ENCODE assay signal across 11 cellular contexts in genomic region chr11:125166347-125166841, GRCh38. TPM values are rescaled to one million over a fixed set of nuclear protein-coding genes. Genes with fewer than 3 reads are reported as not detected.
A peak's percentile ranks its signal among the peaks of the same experiment; 100 is the strongest.
DNase-seq lines count a peak whose midpoint lies in the region; ATAC-seq, FAIRE-seq and TF ChIP-seq lines count a peak whose summit lies in the region.
"Had no signal": no experiment of that assay in that cellular context is flagged by ENCODE, and none has a peak within 500 bp of the region (broad histone marks: within the 10 kb centered on the region; RNA-seq: fewer than 3 reads in every experiment).

No MANE protein-coding gene starts in this region.

- CTCF ChIA-PET in H1 (lab: Charles Lee; ENCODE audit: partially characterized antibody): interaction anchor here (0.5 to 13.4 kb wide), 11 partner anchors 14 to 267 kb away, joined by 3 to 123 read pairs (median 4); no protein-coding TSS in a partner anchor

- H4K8ac ChIP-seq in H1 (ENCODE audit: extremely low read depth, insufficient read depth, low read length): no peak overlapping the region

- POLR2A ChIA-PET in H1 (lab: Charles Lee; ENCODE audit: partially characterized antibody): interaction anchor here (0.6 to 3.1 kb wide), 7 partner anchors 10 to 264 kb away, joined by 3 to 15 read pairs (median 4); no protein-coding TSS in a partner anchor

- no peak overlapping the region for H2BK120ac ChIP-seq in H1 (replicated peaks; ENCODE audit: low read depth, low read length)

- H3K36me3 ChIP-seq in H1 (ENCODE audit: control insufficient read depth in 2 of 4, insufficient read depth in 4 of 4, low read length in 3 of 4): no peaks in the 10 kb centered on the region
- H3K36me3 ChIP-seq in muscle layer of colon (ENCODE audit: insufficient read depth, low read length): no peaks in the 10 kb centered on the region
- no peaks in the 10 kb centered on the region for H3K36me3 ChIP-seq in urinary bladder (ENCODE audit: insufficient read depth)

- TF ChIP-seq EP300 in H1 (IDR thresholded peaks at IDR 0.05; ENCODE audit: borderline replicate concordance in 1 of 2, low read depth in 2 of 2, low read length in 2 of 2): no peak

- peak overlapping the region; percentile 97 to 98 for H3K4me2 ChIP-seq in H1 (ENCODE audit: insufficient read depth in 1 of 2, low read depth in 2 of 2, low read length in 2 of 2)

- H2BK5ac ChIP-seq in H1 (ENCODE audit: low read depth, low read length): no peak overlapping the region

- DNase-seq in Right ventricle myocardium inferior (ENCODE audit: missing footprints) (no peak), cardiac septum (ENCODE audit: low spot score) (no peak), H1 (ENCODE audit: low read depth in 1 of 2, low spot score in 2 of 2) (peak in 1 of 2 experiments; percentile 64), COR-L47 (lab: John Stamatoyannopoulos, UW) (no peak)
- DNase-seq: DMS79 had no signal

- H3K23me2 ChIP-seq in H1 (ENCODE audit: low read depth, low read length): peaks cover 25% of the 10 kb centered on the region

- H2AFZ ChIP-seq in H1 (ENCODE audit: low read length): no peak overlapping the region

- H3K9ac ChIP-seq in H1 (replicated peaks in 1 of 4; ENCODE audit: extremely low read depth in 1 of 4, low read depth in 3 of 4, low read length in 3 of 4) (peak overlapping the region in 3 of 4 experiments; percentile 10 to 62 (median 19); a peak in 3 of 7 replicates), muscle layer of colon (ENCODE audit: low read length) (peak overlapping the region; percentile 37)

- H3K79me1 ChIP-seq in H1 (ENCODE audit: low read depth, low read length): no peaks in the 10 kb centered on the region

- H3K14ac ChIP-seq in H1 (ENCODE audit: insufficient read length): no peak overlapping the region

- H3K56ac ChIP-seq in H1 (replicated peaks; ENCODE audit: insufficient read length, low read depth, low read length): no peak overlapping the region

- peaks cover 14 to 47% (median 41%) of the 10 kb centered on the region in 4 experiments for H3K27me3 ChIP-seq in H1 (replicated peaks in 1 of 4; ENCODE audit: control insufficient read depth in 3 of 4, extremely low read depth in 1 of 4, insufficient read depth in 3 of 4, low read length in 3 of 4)
- no peaks in the 10 kb centered on the region for H3K27me3 ChIP-seq in muscle layer of colon (ENCODE audit: control insufficient read depth in 1 of 2, insufficient read depth in 2 of 2, low read length in 2 of 2)

- H4K20me1 ChIP-seq in H1 (replicated peaks in 1 of 2; ENCODE audit: control insufficient read depth in 1 of 2, insufficient read depth in 2 of 2, low read length in 2 of 2): no peaks in the 10 kb centered on the region

- H3K4me1 ChIP-seq in H1 (replicated peaks in 1 of 4; ENCODE audit: control insufficient read depth in 3 of 4, insufficient read depth in 4 of 4, low read length in 3 of 4) (peaks cover 28 to 59% (median 40%) of the 10 kb centered on the region in 4 experiments), muscle layer of colon (ENCODE audit: insufficient read depth, low read length) (peaks cover 40% of the 10 kb centered on the region), urinary bladder (ENCODE audit: insufficient read depth) (no peaks in the 10 kb centered on the region)

- no peak; a peak in 1 of 4 replicates for TF ChIP-seq RAD21 in H1 (IDR thresholded peaks at IDR 0.05 in 1 of 2, conservative IDR thresholded peaks at IDR 0.05 in 1 of 2; ENCODE audit: low read depth in 2 of 2, low read length in 2 of 2)

- TF ChIP-seq CTCF in H1 (IDR thresholded peaks at IDR 0.05; ENCODE audit: control extremely low read depth in 1 of 3, insufficient read depth in 1 of 3, low read depth in 1 of 3, low read length in 3 of 3): no peak

- H3K9me3 ChIP-seq in H1 (ENCODE audit: insufficient read depth in 2 of 2, low read depth in 1 of 2, low read length in 1 of 2) (no peaks in the 10 kb centered on the region), muscle layer of colon (ENCODE audit: low read length) (no peaks in the 10 kb centered on the region)

- H3K18ac ChIP-seq in H1 (ENCODE audit: extremely low read depth, low read length): peak overlapping the region; percentile 65

- no peak for FAIRE-seq in H1 (lab: Jason Lieb, UNC)

- H3K4me3 ChIP-seq in H1 (ENCODE audit: extremely low read depth in 1 of 4, insufficient read depth in 2 of 4, low read depth in 3 of 4, low read length in 4 of 4): peak overlapping the region; percentile 52 to 74 (median 60)
- H3K4me3 ChIP-seq in muscle layer of colon (ENCODE audit: low read depth in 1 of 2, low read length in 2 of 2): peak overlapping the region; percentile 65 to 66
- peak overlapping the region; percentile 73 for H3K4me3 ChIP-seq in urinary bladder (ENCODE audit: low read depth, low read length)

- H3K27ac ChIP-seq in H1 (ENCODE audit: low read depth, low read length): no peak overlapping the region
- peak overlapping the region; percentile 49 for H3K27ac ChIP-seq in muscle layer of colon (ENCODE audit: low read depth, low read length)
- peak overlapping the region; percentile 69 for H3K27ac ChIP-seq in urinary bladder (ENCODE audit: low read depth)

- WGBS in H1 (ENCODE audit: extremely low coverage in 1 of 2, insufficient coverage in 1 of 2, insufficient read length in 1 of 2, insufficient replicate concordance in 2 of 2, low coverage in 1 of 2, low lambda C conversion rate in 2 of 2, missing lambda C conversion rate in 1 of 2), 2 experiments: 3% methylated on average over 37 of the region's 37 CpGs; no CpG with 5 or more reads in 1 of the 2 experiments
- 5% methylated on average over 37 of the region's 37 CpGs for WGBS in urinary bladder

- ATAC-seq in Right ventricle myocardium inferior: peak; percentile 8
- no peak for ATAC-seq in HG02884 (IDR thresholded peaks at IDR 0.05; ENCODE audit: unreplicated experiment)
- ATAC-seq in GM19328 (IDR thresholded peaks at IDR 0.05; ENCODE audit: unreplicated experiment): no peak

- no peak overlapping the region for H4K5ac ChIP-seq in H1 (ENCODE audit: insufficient read length, low read depth, low read length)

- H4K91ac ChIP-seq in H1 (replicated peaks; ENCODE audit: insufficient read length, low read length): peak overlapping the region; percentile 13

- no peak overlapping the region for H2BK20ac ChIP-seq in H1 (ENCODE audit: low read length)

- H2AK5ac ChIP-seq in H1 (ENCODE audit: low read depth, low read length): no peak overlapping the region

- no peaks in the 10 kb centered on the region for H3K79me2 ChIP-seq in H1 (ENCODE audit: control insufficient read depth in 1 of 2, insufficient read depth in 2 of 2, low read length in 2 of 2)

- H3K4ac ChIP-seq in H1 (replicated peaks; ENCODE audit: insufficient read length, low read depth, low read length): no peak overlapping the region

- intact Hi-C loops in Right ventricle myocardium inferior (cut with DNase I): loop anchor here (5.0 kb wide), 1 partner anchor 241 kb away; no protein-coding TSS in a partner anchor
- intact Hi-C loops in cardiac septum (cut with DNase I): no loop called here

- TF ChIP-seq POLR2A in H1 (IDR thresholded peaks at IDR 0.05; ENCODE audit: control extremely low read depth in 1 of 2, low read depth in 2 of 2, low read length in 2 of 2): no peak

- no peak overlapping the region for H3K23ac ChIP-seq in H1 (ENCODE audit: insufficient read length)

- H2BK12ac ChIP-seq in H1 (ENCODE audit: low read depth, low read length): 0 out of 2 replicates have a peak overlapping the region, but pooled peaks have one; percentile 60

- no peak overlapping the region; the same call in 1 of the 2 replicates for H2BK15ac ChIP-seq in H1 (ENCODE audit: low read length)

TF ChIP-seq in H1, 55 proteins besides CTCF, POLR2A, EP300 and RAD21 (continues in another document):
- TF ChIP-seq HDAC2 (IDR thresholded peaks at IDR 0.05; ENCODE audit: borderline replicate concordance in 1 of 2, low read depth in 2 of 2, low read length in 2 of 2) (no peak), POU5F1 (IDR thresholded peaks at IDR 0.05; ENCODE audit: low read depth, low read length) (no peak), BCL11A (IDR thresholded peaks at IDR 0.05; ENCODE audit: low read depth in 2 of 2, low read length in 2 of 2) (no peak), KDM4A (IDR thresholded peaks at IDR 0.05; ENCODE audit: low read depth, low read length, severe bottlenecking) (peak; percentile 1), SAP30 (IDR thresholded peaks at IDR 0.05; ENCODE audit: insufficient read depth, insufficient replicate concordance, low read length) (peak; percentile 24), EZH2 (IDR thresholded peaks at IDR 0.05; ENCODE audit: low read depth, low read length, severe bottlenecking) (peak; percentile 85), RNF2 (IDR thresholded peaks at IDR 0.05; ENCODE audit: borderline replicate concordance, low read depth, low read length, missing control alignments, poor library complexity, severe bottlenecking) (peak; percentile 55), SUZ12 (IDR thresholded peaks at IDR 0.05; ENCODE audit: low read length) (peak; percentile 88), BACH1 (IDR thresholded peaks at IDR 0.05; ENCODE audit: low read length) (no peak)

RNA-seq across cellular contexts. Expression of gene PKNOX2, which starts 1.8 kb away (rescaled TPM):
- total RNA-seq in Right ventricle myocardium inferior: 9.1 TPM
- 7.1 TPM for total RNA-seq in cardiac septum
- total RNA-seq in H1 (2021; fragmentation: NEBNext Ultra II Directional; extraction: Animal tissue kit (Norgen Biotek cat#: 25700)): 1.9 and 2.0 TPM in 2 replicates
- polyA plus RNA-seq in H1 (2011; rRNA removed): 2.0 and 2.5 TPM in 2 replicates
- 1.3 TPM for polyA plus RNA-seq in H1 (2011; cell fraction: cytosol; rRNA removed)
- 2.1 TPM for polyA plus RNA-seq in H1 (2011; cell fraction: nucleus; rRNA removed)
- 2.4 to 3.4 TPM (median 2.8 TPM) in 4 replicates for polyA plus RNA-seq in H1 (2012, experiment 1 of 2)
- 1.4 TPM for polyA plus RNA-seq in H1 (2012, experiment 2 of 2)
- 0.26 TPM for polyA plus RNA-seq in H1 (2013, experiment 1 of 2)
- 0.24 TPM for polyA plus RNA-seq in H1 (2013, experiment 2 of 2)
- 1.8 and 1.9 TPM in 2 replicates for polyA minus RNA-seq in H1 (2011; rRNA and poly(A)+ RNA removed)
- 1.4 TPM for polyA minus RNA-seq in H1 (2011; cell fraction: cytosol; rRNA and poly(A)+ RNA removed)
- 5.6 TPM for polyA minus RNA-seq in H1 (2011; cell fraction: nucleus; rRNA and poly(A)+ RNA removed)
- total RNA-seq in urinary bladder: 6.5 TPM
- 4.7 TPM for polyA plus RNA-seq in urinary bladder
- total RNA-seq: lung microvascular endothelial cell; T-helper 2 cell treated with Interferon-gamma antibody and Interleukin-4, amounts not matched to agents 100 ng/mL and 5 ng/mL, for 36 hours had no signal

RNA-seq across cellular contexts. Expression of gene TMEM218, which starts 55.0 kb away (rescaled TPM):
- total RNA-seq in Right ventricle myocardium inferior (6.0 TPM), cardiac septum (8.7 TPM), urinary bladder (38.5 TPM)
- 17.0 and 17.3 TPM in 2 replicates for total RNA-seq in H1 (2021; fragmentation: NEBNext Ultra II Directional; extraction: Animal tissue kit (Norgen Biotek cat#: 25700))
- polyA plus RNA-seq in H1 (2011; rRNA removed) (30.5 and 33.5 TPM in 2 replicates), urinary bladder (35.3 TPM)
- 29.4 TPM for polyA plus RNA-seq in H1 (2011; cell fraction: cytosol; rRNA removed)
- 15.6 TPM for polyA plus RNA-seq in H1 (2011; cell fraction: nucleus; rRNA removed)
- 16.9 to 20.3 TPM (median 18.0 TPM) in 4 replicates for polyA plus RNA-seq in H1 (2012, experiment 1 of 2)
- 13.3 TPM for polyA plus RNA-seq in H1 (2012, experiment 2 of 2)
- 13.5 TPM for polyA plus RNA-seq in H1 (2013, experiment 1 of 2)
- polyA plus RNA-seq in H1 (2013, experiment 2 of 2): 15.3 TPM
- 11.7 and 14.4 TPM in 2 replicates for polyA minus RNA-seq in H1 (2011; rRNA and poly(A)+ RNA removed)
- 8.3 TPM for polyA minus RNA-seq in H1 (2011; cell fraction: cytosol; rRNA and poly(A)+ RNA removed)
- 13.3 TPM for polyA minus RNA-seq in H1 (2011; cell fraction: nucleus; rRNA and poly(A)+ RNA removed)
